1 cellular context compared by ENCODE assay signal in genomic region chr13:78611040-78611439, GRCh38.
TF ChIP-seq lines count a peak whose summit lies in the region.

No MANE protein-coding gene starts in this region.

TF ChIP-seq in K562, 482 proteins besides CTCF, POLR2A, EP300 and RAD21 (continued from another document):
- TF ChIP-seq ZNF280B (CRISPR knock-in tag; IDR thresholded peaks at IDR 0.05) (no peak), ID3 (CRISPR knock-in tag; IDR thresholded peaks at IDR 0.05) (no peak), ID3 (tag; IDR thresholded peaks at IDR 0.05) (no peak), GTF2B (IDR thresholded peaks at IDR 0.05; ENCODE audit: extremely low read depth, insufficient read length) (no peak), SMARCE1 (IDR thresholded peaks at IDR 0.05) (no peak), STAG1 (CRISPR knock-in tag; IDR thresholded peaks at IDR 0.05; ENCODE audit: borderline replicate concordance) (no peak), TRIM24 (IDR thresholded peaks at IDR 0.05) (no peak), MYC (IDR thresholded peaks at IDR 0.05; ENCODE audit: low read depth, low read length) (no peak), MYC (CRISPR knock-in tag; IDR thresholded peaks at IDR 0.05; ENCODE audit: borderline replicate concordance, low read depth) (no peak), ZNF133 (CRISPR knock-in tag; IDR thresholded peaks at IDR 0.05) (no peak), TRIM25 (IDR thresholded peaks at IDR 0.05; ENCODE audit: borderline replicate concordance) (no peak), BCL6 (CRISPR knock-in tag; IDR thresholded peaks at IDR 0.05) (no peak), BRF1 (IDR thresholded peaks at IDR 0.05; ENCODE audit: borderline replicate concordance, extremely low read depth, insufficient read length) (no peak), RBM25 (IDR thresholded peaks at IDR 0.05; ENCODE audit: low read depth, low read length, severe bottlenecking) (no peak), ZNF165 (CRISPR knock-in tag; IDR thresholded peaks at IDR 0.05; ENCODE audit: borderline replicate concordance) (no peak), NEUROD1 (IDR thresholded peaks at IDR 0.05; ENCODE audit: borderline replicate concordance, low read depth, low read length, partially characterized antibody) (no peak), NFE2 (IDR thresholded peaks at IDR 0.05; ENCODE audit: low read depth) (no peak)
TF ChIP-seq in K562: peak in this region for 0.
